22 cellular contexts compared by ENCODE assay signal in the genomic region with DNA sequence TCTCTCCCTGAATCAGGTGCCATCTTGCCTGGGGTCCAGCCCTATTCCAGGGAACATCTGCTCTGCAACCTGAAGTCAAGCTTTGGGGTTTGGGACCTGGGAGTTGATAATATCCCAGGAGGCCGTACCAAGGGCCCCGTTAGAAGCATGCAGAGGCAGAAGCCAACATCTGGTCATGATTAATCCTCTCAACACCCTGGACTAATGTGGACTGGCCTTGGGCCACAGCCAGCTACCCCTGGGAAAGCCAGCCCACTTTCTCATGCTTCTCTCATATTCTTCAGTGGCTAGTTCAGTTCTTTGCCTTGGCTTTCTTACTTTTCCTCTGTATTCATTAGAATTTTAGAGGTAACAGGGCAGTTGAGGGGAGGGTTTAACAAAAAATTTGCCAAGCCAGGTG.
A peak's percentile ranks its signal among the peaks of the same experiment; 100 is the strongest.
DNase-seq lines count a peak whose midpoint lies in the region; ATAC-seq and TF ChIP-seq lines count a peak whose summit lies in the region.
"Had no signal": no experiment of that assay in that cellular context is flagged by ENCODE, and none has a peak within 500 bp of the region (broad histone marks: within the 10 kb centered on the region; RNA-seq: fewer than 3 reads in every experiment).

No MANE protein-coding gene starts in this region.

- H3K9me3 ChIP-seq in right atrium auricular region: no peaks in the 10 kb centered on the region
- no peaks in the 10 kb centered on the region for H3K9me3 ChIP-seq in GM23248 (ENCODE audit: low read depth)
- no peaks in the 10 kb centered on the region for H3K9me3 ChIP-seq in sigmoid colon
- H3K9me3 ChIP-seq: Caco-2, SJCRH30 had no signal

- no peak for TF ChIP-seq POLR2A in sigmoid colon (IDR thresholded peaks at IDR 0.05)

- H3K36me3 ChIP-seq in right atrium auricular region (no peaks in the 10 kb centered on the region), GM23248 (ENCODE audit: low read depth) (no peaks in the 10 kb centered on the region), sigmoid colon (no peaks in the 10 kb centered on the region)
- H3K36me3 ChIP-seq: BLaER1, SJCRH30 had no signal

- H3K27ac ChIP-seq in right atrium auricular region (no peak overlapping the region), GM23248 (no peak overlapping the region), sigmoid colon (no peak overlapping the region)
- H3K27ac ChIP-seq: BLaER1, KMS-11, SJCRH30 had no signal

- 11 to 13% methylated on average over 2 of the region's 2 CpGs for WGBS in GM23248 (ENCODE audit: low coverage in 1 of 2, low lambda C conversion rate in 2 of 2, missing lambda C conversion rate in 2 of 2), 2 experiments
- 90 to 93% methylated on average over 2 of the region's 2 CpGs for WGBS in sigmoid colon, 2 donors

- H3F3A ChIP-seq in GM23248 (ENCODE audit: insufficient read depth): no peaks in the 10 kb centered on the region

- intact Hi-C loops in Right ventricle myocardium inferior (cut with DNase I) (no loop called here), sciatic nerve (cut with DNase I) (no loop called here), sigmoid colon (cut with DNase I) (no loop called here)

- no peaks in the 10 kb centered on the region for H3K4me1 ChIP-seq in right atrium auricular region
- H3K4me1 ChIP-seq in GM23248 (ENCODE audit: insufficient read depth): no peaks in the 10 kb centered on the region
- H3K4me1 ChIP-seq in sigmoid colon: peaks cover 0 to 20% (median 11%) of the 10 kb centered on the region in 4 donors
- H3K4me1 ChIP-seq: Caco-2 had no signal

- H3K79me2 ChIP-seq in GM23248 (ENCODE audit: insufficient read depth): no peaks in the 10 kb centered on the region

- TF ChIP-seq CTCF in right atrium auricular region (IDR thresholded peaks at IDR 0.05) (no peak), foreskin fibroblast (IDR thresholded peaks at IDR 0.05; ENCODE audit: low read depth, low read length) (no peak), sigmoid colon (IDR thresholded peaks at IDR 0.05) (no peak)

- H3K9ac ChIP-seq in GM23248: no peak overlapping the region
- H3K9ac ChIP-seq: BLaER1, KMS-11 had no signal

- H3K9me2 ChIP-seq in GM23248 (ENCODE audit: insufficient read depth): no peaks in the 10 kb centered on the region

- no peaks in the 10 kb centered on the region for H4K20me1 ChIP-seq in GM23248 (ENCODE audit: insufficient read depth)
- H4K20me1 ChIP-seq: BLaER1 had no signal

- DNase-seq in Right ventricle myocardium inferior (ENCODE audit: missing footprints) (no peak), right atrium auricular region (ENCODE audit: low spot score) (no peak), GM23248 (peak; percentile 9), foreskin fibroblast (peak; percentile 18 to 24), sciatic nerve (ENCODE audit: low spot score) (no peak), NK-92 (lab: John Stamatoyannopoulos, UW; ENCODE audit: unreplicated experiment) (no peak), sigmoid colon (no peak), dedifferentiated amniotic fluid mesenchymal stem cell (ENCODE audit: extremely low spot score) (no peak)
- DNase-seq: Caco-2; CD4-positive, alpha-beta T cell; DMS153; IMR-90; NCI-H1105; NCI-H146; NCI-H2029; NCI-H345; NCI-H524; NCI-H774; SJCRH30 had no signal

- H2AFZ ChIP-seq in GM23248: no peak overlapping the region

- no peak overlapping the region for H3K4me2 ChIP-seq in GM23248 (ENCODE audit: unreplicated experiment)
- H3K4me2 ChIP-seq: BLaER1, KMS-11 had no signal

- H3K4me3 ChIP-seq in right atrium auricular region (no peak overlapping the region), GM23248 (no peak overlapping the region), foreskin fibroblast (ENCODE audit: low read depth in 1 of 2, low read length in 2 of 2) (no peak overlapping the region), sigmoid colon (no peak overlapping the region)
- H3K4me3 ChIP-seq: BLaER1, SJCRH30 had no signal

- ATAC-seq in Right ventricle myocardium inferior (peak; percentile 48), sciatic nerve (peak; percentile 70)
- ATAC-seq: Panc1 had no signal

- in situ Hi-C loops in GM23248 (cut with MboI): no loop called here

- TF ChIP-seq EP300 in sigmoid colon (IDR thresholded peaks at IDR 0.05): no peak

- no peaks in the 10 kb centered on the region for H3K27me3 ChIP-seq in right atrium auricular region
- H3K27me3 ChIP-seq in GM23248 (replicated peaks; ENCODE audit: insufficient read depth): no peaks in the 10 kb centered on the region
- H3K27me3 ChIP-seq in sigmoid colon: no peaks in the 10 kb centered on the region
- H3K27me3 ChIP-seq: BLaER1, SJCRH30 had no signal

Comparison
In these comparisons a context has a peak if more than half of its experiments do, and no peak if none do; other contexts are left out.
1. DNase-seq: peak in GM23248 (single experiment) and foreskin fibroblast (2 of 2); none in Right ventricle myocardium inferior (single experiment), right atrium auricular region (single experiment), sciatic nerve (single experiment), NK-92 (single experiment), sigmoid colon (single experiment) and dedifferentiated amniotic fluid mesenchymal stem cell (single experiment).